In genomic region chr10:27065084-27065483, GRCh38 we compare ENCODE assay signal across 30 cellular contexts.
"Had no signal": no experiment of that assay in that cellular context is flagged by ENCODE, and none has a peak within 500 bp of the region (broad histone marks: within the 10 kb centered on the region; RNA-seq: fewer than 3 reads in every experiment).

No MANE protein-coding gene starts in this region.

- H3K9me3 ChIP-seq: MG63 had no signal

- H3K4me2 ChIP-seq: PC-9 had no signal

- H3K27me3 ChIP-seq: MG63 had no signal

- H3K4me3 ChIP-seq: MG63, PC-9 had no signal

- DNase-seq: activated CD4-positive, alpha-beta memory T cell treated with anti-CD3 and anti-CD28 coated beads, Interleukin-2, amount 10 ng/mL, durations not matched to agents 7 days and 5 days; activated CD4-positive, alpha-beta T cell treated with anti-CD3 and anti-CD28 coated beads for 1 hour; activated CD4-positive, alpha-beta T cell treated with anti-CD3 and anti-CD28 coated beads for 48 hours; activated CD4-positive, CD25-positive, alpha-beta regulatory T cell; activated CD8-positive, alpha-beta memory T cell treated with anti-CD3 and anti-CD28 coated beads for 24 hours; activated CD8-positive, alpha-beta memory T cell treated with anti-CD3 and anti-CD28 coated beads, Interleukin-2, amount 10 ng/mL, durations not matched to agents 7 days and 5 days; activated CD8-positive, alpha-beta memory T cell treated with anti-CD3 and anti-CD28 coated beads, Interleukin-2, amount 50 U/mL, for 48 hours; activated gamma-delta T cell treated with Interleukin-2 at 50 U/mL for 16 hours; activated naive CD4-positive, alpha-beta T cell treated with anti-CD3 and anti-CD28 coated beads for 36 hours; anterior cingulate cortex; caudate nucleus; cerebellar nuclear complex; MG63; NCI-H1048; NCI-H1105 treated with DMSO at 0.1 percent for 48 hours; NCI-H1436; NCI-H1694; NCI-H1930; NCI-H510A; NCI-H526; NCI-H748 treated with DMSO at 0.1 percent for 48 hours; NK-92 treated with Interleukin-12 subunit alpha and Interleukin-12 subunit beta, amount 100 ng/mL, for 24 hours; PC-9; Right ventricle myocardium superior; SW 1271; T-helper 1 cell; T-helper 9 cell; WERI-Rb-1 had no signal

- H2AFZ ChIP-seq: PC-9 had no signal

- H3K36me3 ChIP-seq: WERI-Rb-1 had no signal

- FAIRE-seq: bronchial epithelial cell had no signal

- ATAC-seq: activated CD8-positive, alpha-beta memory T cell treated with anti-CD3 and anti-CD28 coated beads, Interleukin-2, amount 10 ng/mL, durations not matched to agents 7 days and 5 days; activated naive CD4-positive, alpha-beta T cell treated with anti-CD3 and anti-CD28 coated beads, Interleukin-2, amount 50 U/mL, for 72 hours had no signal

- H3K27ac ChIP-seq: PC-9, WERI-Rb-1 had no signal
